In the genomic region with DNA sequence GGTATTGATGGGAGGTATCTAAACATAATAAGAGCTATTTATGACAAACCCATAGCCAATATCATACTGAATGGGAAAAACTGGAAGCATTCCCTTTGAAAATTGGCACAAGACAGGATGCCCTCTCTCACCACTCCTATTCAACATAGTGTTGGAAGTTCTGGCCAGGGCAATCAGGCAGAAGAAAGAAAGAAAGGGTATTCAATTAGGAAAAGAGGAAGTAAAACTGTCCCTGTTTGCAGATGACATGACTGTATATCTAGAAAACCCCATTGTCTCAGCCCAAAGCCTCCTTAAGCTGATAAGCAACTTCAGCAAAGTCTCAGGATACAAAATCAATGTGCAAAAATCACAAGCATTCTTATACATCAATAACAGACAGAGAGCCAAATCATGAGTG, we compare ENCODE assay signal across 3 cellular contexts. TPM values are rescaled to one million over a fixed set of nuclear protein-coding genes. Genes with fewer than 3 reads are reported as not detected.
"Had no signal": no experiment of that assay in that cellular context is flagged by ENCODE, and none has a peak within 500 bp of the region (broad histone marks: within the 10 kb centered on the region; RNA-seq: fewer than 3 reads in every experiment).

No MANE protein-coding gene starts in this region.

RNA-seq across cellular contexts. Expression of a gene that starts 6.3 kb away (rescaled TPM):
- total RNA-seq: LHCN-M2, MCF 10A, PC-9 had no signal
